ENCODE assay signal across 8 cellular contexts in the genomic region with DNA sequence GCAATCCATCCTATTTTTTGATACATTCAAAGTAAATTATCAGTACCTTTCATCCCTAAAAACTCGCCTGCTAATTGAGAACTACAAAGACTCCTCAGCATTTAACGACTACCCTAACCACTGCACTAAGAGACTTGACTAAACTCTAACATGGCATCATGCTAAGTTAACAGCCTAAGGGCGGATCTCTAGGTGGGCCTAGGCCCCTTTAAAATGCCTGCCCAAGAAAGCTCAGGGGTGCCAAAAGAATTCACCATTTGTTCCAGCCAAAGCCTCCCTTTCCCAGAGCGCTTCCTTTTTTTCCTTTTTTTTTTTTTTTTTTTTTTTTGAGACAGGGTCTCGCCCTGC. TPM values are rescaled to one million over a fixed set of nuclear protein-coding genes. Genes with fewer than 3 reads are reported as not detected.
A peak's percentile ranks its signal among the peaks of the same experiment; 100 is the strongest.
DNase-seq lines count a peak whose midpoint lies in the region; ATAC-seq and TF ChIP-seq lines count a peak whose summit lies in the region.

No MANE protein-coding gene starts in this region.

- no peak for TF ChIP-seq CTCF in heart left ventricle (IDR thresholded peaks at IDR 0.05)

- peak overlapping the region; percentile 35 to 92 (median 80) for H3K27ac ChIP-seq in heart left ventricle
- H3K27ac ChIP-seq in skeletal muscle tissue (ENCODE audit: low read depth, low read length), result peak overlapping the region; percentile 68

- no peak for TF ChIP-seq POLR2A in heart left ventricle (IDR thresholded peaks at IDR 0.05)

- peaks cover 6% of the 10 kb centered on the region for H3K36me3 Mint-ChIP-seq in activated CD4-positive, alpha-beta T cell treated with anti-CD3 and anti-CD28 coated beads for 36 hours (ENCODE audit: low read depth)
- H3K36me3 Mint-ChIP-seq in T-helper 17 cell (ENCODE audit: low read depth), result peaks cover 3% of the 10 kb centered on the region

- H3K9me3 ChIP-seq in T-helper 17 cell (ENCODE audit: control insufficient read depth, low read length, poor library complexity, severe bottlenecking), result no peaks in the 10 kb centered on the region
- H3K9me3 ChIP-seq in heart left ventricle, result no peaks in the 10 kb centered on the region
- no peaks in the 10 kb centered on the region for H3K9me3 ChIP-seq in skeletal muscle tissue (ENCODE audit: control insufficient read depth in 3 of 3, low read length in 3 of 3)

- H3K27ac Mint-ChIP-seq in activated CD4-positive, alpha-beta T cell treated with anti-CD3 and anti-CD28 coated beads for 36 hours, result peak overlapping the region; percentile 94
- peak overlapping the region; percentile 91 for H3K27ac Mint-ChIP-seq in T-helper 17 cell

- ATAC-seq in activated CD4-positive, alpha-beta T cell treated with anti-CD3 and anti-CD28 coated beads for 36 hours, result peak; percentile 30
- ATAC-seq in T-helper 17 cell, result no peak
- peak in 3 of 4 donors; percentile 6 to 17 (median 6) for ATAC-seq in heart left ventricle

- peaks cover 0 to 30% (median 12%) of the 10 kb centered on the region in 12 donors for H3K4me1 ChIP-seq in heart left ventricle
- peaks cover 12 to 16% (median 15%) of the 10 kb centered on the region in 3 donors for H3K4me1 ChIP-seq in skeletal muscle tissue (ENCODE audit: control insufficient read depth in 3 of 3, insufficient read depth in 3 of 3, low read length in 3 of 3)

- H3K27me3 ChIP-seq in heart left ventricle (no peaks in the 10 kb centered on the region), skeletal muscle tissue (ENCODE audit: control insufficient read depth in 3 of 3, insufficient read depth in 3 of 3, low read length in 3 of 3) (no peaks in the 10 kb centered on the region)

- intact Hi-C loops in activated CD4-positive, alpha-beta T cell treated with anti-CD3 and anti-CD28 coated beads for 36 hours (cut with DNase I, micrococcal nuclease), result loop anchor here (2.0 kb wide), 3 partner anchors 65 to 273 kb away; partner anchors contain the start of genes SPCS1 (in 1 of the 2) and STIMATE (in 1 of the 2)
- intact Hi-C loops in heart left ventricle (cut with DNase I), result loop anchor here in 5 of 10 donors (5.0 to 10.0 kb wide), 6 partner anchors 61 to 303 kb away; partner anchors contain the start of genes ITIH4 (in 1 of the 5), MUSTN1 (in 1 of the 5) and STIMATE (in 1 of the 5)

- no peaks in the 10 kb centered on the region for H3K27me3 Mint-ChIP-seq in activated CD4-positive, alpha-beta T cell treated with anti-CD3 and anti-CD28 coated beads for 36 hours
- peaks cover 23% of the 10 kb centered on the region for H3K27me3 Mint-ChIP-seq in T-helper 17 cell

- H3K4me1 Mint-ChIP-seq in activated CD4-positive, alpha-beta T cell treated with anti-CD3 and anti-CD28 coated beads for 36 hours, result peaks cover 15% of the 10 kb centered on the region
- H3K4me1 Mint-ChIP-seq in T-helper 17 cell, result peaks cover 23% of the 10 kb centered on the region

- H3K4me3 Mint-ChIP-seq in activated CD4-positive, alpha-beta T cell treated with anti-CD3 and anti-CD28 coated beads for 36 hours, result peak overlapping the region; percentile 81
- peak overlapping the region; percentile 82 for H3K4me3 Mint-ChIP-seq in T-helper 17 cell

- peak overlapping the region; percentile 75 to 95 (median 84) for H3K9ac ChIP-seq in skeletal muscle tissue (ENCODE audit: low read depth in 1 of 3, low read length in 3 of 3)

- POLR2A ChIA-PET in activated CD4-positive, alpha-beta T cell treated with anti-CD3 and anti-CD28 coated beads for 36 hours (lab: Charles Lee), result no interaction called here

- WGBS in heart left ventricle, 4 donors, result 53 to 70% (median 60%) methylated on average over 5 of the region's 5 CpGs

- peaks cover 0 to 22% (median 10%) of the 10 kb centered on the region in 9 donors for H3K36me3 ChIP-seq in heart left ventricle
- H3K36me3 ChIP-seq in skeletal muscle tissue (ENCODE audit: control insufficient read depth in 3 of 3, insufficient read depth in 3 of 3, low read length in 3 of 3), result peaks cover 0 to 11% (median 6%) of the 10 kb centered on the region in 3 donors

- CTCF ChIA-PET in activated CD4-positive, alpha-beta T cell treated with anti-CD3 and anti-CD28 coated beads for 36 hours (lab: Charles Lee), result interaction anchor here (0.6 to 1.3 kb wide), 7 partner anchors 9 to 446 kb away, joined by 3 to 4 read pairs (median 3); partner anchors contain the start of gene TNNC1

- peak overlapping the region; percentile 69 to 96 (median 88) for H3K4me3 ChIP-seq in heart left ventricle
- peak overlapping the region; percentile 85 to 94 (median 88) for H3K4me3 ChIP-seq in skeletal muscle tissue (ENCODE audit: low read length in 3 of 3)

- DNase-seq in activated CD4-positive, alpha-beta T cell treated with anti-CD3 and anti-CD28 coated beads for 36 hours, result no peak
- no peak for DNase-seq in activated CD4-positive, alpha-beta T cell treated with anti-CD3 and anti-CD28 coated beads for 1 hour
- DNase-seq in T-helper 17 cell (no peak), heart left ventricle (no peak), SIG-M5 (lab: John Stamatoyannopoulos, UW) (no peak)
- DNase-seq in stimulated activated CD4-positive, alpha-beta T cell treated with anti-CD3 and anti-CD28 coated beads, Interleukin-4, amount 100 ng/mL, for 4 hours, result no peak
- DNase-seq in stimulated activated CD4-positive, alpha-beta T cell treated with anti-CD3 and anti-CD28 coated beads, Interleukin-4, amount 100 ng/mL, for 1 hour, result no peak

- H3K9me3 Mint-ChIP-seq in activated CD4-positive, alpha-beta T cell treated with anti-CD3 and anti-CD28 coated beads for 36 hours (ENCODE audit: low read depth), result no peaks in the 10 kb centered on the region

RNA-seq across cellular contexts. Expression of gene NEK4, which starts 0.6 kb away (rescaled TPM):
- 10 to 100 TPM; 19.1 to 21.4 TPM for total RNA-seq in activated CD4-positive, alpha-beta T cell treated with anti-CD3 and anti-CD28 coated beads for 36 hours
- 10 to 100 TPM in 1 of 2 donors, 1 to 10 TPM in 1; 7.3 to 14.7 TPM for total RNA-seq in T-helper 17 cell
- total RNA-seq in heart left ventricle, result 10 to 100 TPM; 13.1 to 21.5 (median 15.2) TPM
- polyA plus RNA-seq in heart left ventricle, result 10 to 100 TPM in 1 of 2 donors, 1 to 10 TPM in 1; 2.7 to 11.0 TPM
- total RNA-seq in skeletal muscle tissue, result 11.5 TPM

RNA-seq across cellular contexts. Expression of gene ITIH1, which starts 6.1 kb away (rescaled TPM):
- not detected for total RNA-seq in activated CD4-positive, alpha-beta T cell treated with anti-CD3 and anti-CD28 coated beads for 36 hours
- total RNA-seq in T-helper 17 cell (not detected), heart left ventricle (under 1 TPM in 2 of 9 donors, not detected in 7; 0.21 to 0.23 TPM), skeletal muscle tissue (under 0.01 TPM)
- polyA plus RNA-seq in heart left ventricle, result under 1 TPM in 1 of 2 donors, not detected in 1; 0.04 TPM

RNA-seq across cellular contexts. Expression of gene ITIH3, which starts 23.3 kb away (rescaled TPM):
- total RNA-seq in activated CD4-positive, alpha-beta T cell treated with anti-CD3 and anti-CD28 coated beads for 36 hours, result not detected
- not detected for total RNA-seq in T-helper 17 cell
- 1 to 10 TPM in 1 of 9 donors, under 1 TPM in 8; 0.13 to 1.6 (median 0.65) TPM for total RNA-seq in heart left ventricle
- polyA plus RNA-seq in heart left ventricle, result under 1 TPM; 0.19 to 0.76 TPM
- 2.1 TPM for total RNA-seq in skeletal muscle tissue

RNA-seq across cellular contexts. Expression of gene ITIH4, which starts 59.2 kb away (rescaled TPM):
- 1 to 10 TPM; 4.0 to 6.5 TPM for total RNA-seq in activated CD4-positive, alpha-beta T cell treated with anti-CD3 and anti-CD28 coated beads for 36 hours
- 10 to 100 TPM; 25.8 to 40.6 TPM for total RNA-seq in T-helper 17 cell
- total RNA-seq in heart left ventricle, result 10 to 100 TPM in 1 of 9 donors, 1 to 10 TPM in 8; 1.4 to 11.2 (median 4.3) TPM
- polyA plus RNA-seq in heart left ventricle, result 1 to 10 TPM in 1 of 2 donors, under 1 TPM in 1; 0.76 to 4.1 TPM
- 4.2 TPM for total RNA-seq in skeletal muscle tissue
